Comparison of ENCODE assay signal across 15 cellular contexts in genomic region chr6:38134704-38135088, GRCh38.
DNase-seq lines count a peak whose midpoint lies in the region; ATAC-seq and TF ChIP-seq lines count a peak whose summit lies in the region.
"Had no signal": no experiment of that assay in that cellular context is flagged by ENCODE, and none has a peak within 500 bp of the region (broad histone marks: within the 10 kb centered on the region; RNA-seq: fewer than 3 reads in every experiment).

No MANE protein-coding gene starts in this region.

- H3K36me3 Mint-ChIP-seq in progenitor cell of endocrine pancreas (ENCODE audit: insufficient read depth): peaks cover 20% of the 10 kb centered on the region

- H3K27me3 Mint-ChIP-seq in progenitor cell of endocrine pancreas: no peaks in the 10 kb centered on the region

- H3K4me1 Mint-ChIP-seq in progenitor cell of endocrine pancreas (ENCODE audit: low read depth): peaks cover 21% of the 10 kb centered on the region

- intact Hi-C loops in Right ventricle myocardium superior (cut with DNase I): no loop called here

- H3K27ac Mint-ChIP-seq in progenitor cell of endocrine pancreas: peak overlapping the region; percentile 14

- H3K4me3 Mint-ChIP-seq in progenitor cell of endocrine pancreas (ENCODE audit: low read depth): no peak overlapping the region

- DNase-seq in DMS79 treated with DMSO at 0.1 percent for 48 hours (lab: John Stamatoyannopoulos, UW) (peak; percentile 46), Right ventricle myocardium superior (no peak), islet precursor cell (peak; percentile 16), progenitor cell of endocrine pancreas (ENCODE audit: low spot score, unreplicated experiment) (no peak), SKM-1 (lab: John Stamatoyannopoulos, UW; ENCODE audit: unreplicated experiment) (no peak)
- no peak for DNase-seq in activated naive CD4-positive, alpha-beta T cell treated with Interleukin-2 at 50 U/mL for 16 hours
- DNase-seq: DMS 273 treated with DMSO at 0.1 percent for 48 hours, EL, NCI-H1048, NCI-H1436 treated with DMSO at 0.1 percent for 48 hours, NCI-H2081, NCI-H510A treated with DMSO at 0.1 percent for 48 hours, NCI-H82 had no signal

- TF ChIP-seq CTCF in progenitor cell of endocrine pancreas (IDR thresholded peaks at IDR 0.05; ENCODE audit: unreplicated experiment): no peak

- H3K9me3 Mint-ChIP-seq in progenitor cell of endocrine pancreas (ENCODE audit: low read depth): peaks cover 11% of the 10 kb centered on the region

- peak; percentile 80 for ATAC-seq in Right ventricle myocardium superior (ENCODE audit: poor library complexity)
- no peak for ATAC-seq in HG02884 (IDR thresholded peaks at IDR 0.05; ENCODE audit: unreplicated experiment)
- ATAC-seq: PC-3 had no signal

Comparison
In these comparisons a context has a peak if more than half of its experiments do, and no peak if none do; other contexts are left out.
1. DNase-seq: peak in DMS79 treated with DMSO at 0.1 percent for 48 hours (single experiment) and islet precursor cell (single experiment); none in Right ventricle myocardium superior (single experiment), progenitor cell of endocrine pancreas (single experiment), activated naive CD4-positive, alpha-beta T cell treated with Interleukin-2 at 50 U/mL for 16 hours (single experiment) and SKM-1 (single experiment).